Comparison of ENCODE assay signal across 7 cellular contexts in the genomic region with DNA sequence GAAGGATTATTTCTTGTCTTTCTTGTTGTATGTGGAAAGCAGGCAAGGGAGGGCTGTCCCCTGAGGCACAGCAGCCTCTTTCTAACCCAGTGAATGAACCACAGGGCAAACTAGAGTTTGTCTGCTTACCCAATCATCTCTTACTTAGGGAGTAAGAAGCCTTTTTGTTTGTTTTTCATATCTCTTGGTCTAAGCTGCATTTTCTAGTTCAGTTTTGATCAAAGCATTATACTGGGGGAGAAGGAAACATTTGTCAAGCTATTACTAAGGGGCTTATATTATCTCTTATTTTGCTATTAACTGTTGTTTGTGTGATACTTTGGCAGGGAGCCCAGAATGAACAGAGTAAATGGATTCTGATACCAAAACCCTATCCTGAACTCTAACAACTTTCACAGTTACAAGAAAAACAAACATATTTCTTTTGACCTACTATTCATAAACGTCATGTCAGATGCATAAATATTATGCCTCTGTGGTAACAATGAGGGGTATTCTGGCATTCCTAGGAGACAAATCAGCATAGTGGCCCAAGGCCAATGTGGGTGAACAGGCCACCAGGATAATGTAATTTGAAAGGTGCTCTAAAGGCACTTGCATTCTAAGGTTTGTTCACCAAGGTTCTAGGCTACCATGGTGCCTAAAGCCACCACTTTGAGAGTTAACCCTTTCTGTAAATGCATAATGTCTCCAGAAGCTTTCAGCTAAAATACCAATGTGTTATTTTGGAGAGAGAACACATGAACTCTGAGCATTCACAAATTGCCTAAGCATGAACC.
DNase-seq lines count a peak whose midpoint lies in the region; ATAC-seq and TF ChIP-seq lines count a peak whose summit lies in the region.

No MANE protein-coding gene starts in this region.

- H3K27me3 ChIP-seq in heart right ventricle = no peaks in the 10 kb centered on the region
- no peaks in the 10 kb centered on the region for H3K27me3 ChIP-seq in subcutaneous abdominal adipose tissue (ENCODE audit: control insufficient read depth in 5 of 5, insufficient read depth in 4 of 5, low read length in 5 of 5)

- H3K9ac ChIP-seq in subcutaneous abdominal adipose tissue (ENCODE audit: low read length in 5 of 5) = peak overlapping the region in 3 of 5 donors; percentile 48 to 57 (median 50)

- H3K9me3 ChIP-seq in heart right ventricle (no peaks in the 10 kb centered on the region), subcutaneous abdominal adipose tissue (ENCODE audit: control insufficient read depth in 5 of 5, low read length in 5 of 5) (no peaks in the 10 kb centered on the region)

- peak; percentile 57 to 87 (median 73) for ATAC-seq in heart right ventricle

- H3K36me3 ChIP-seq in heart right ventricle (no peaks in the 10 kb centered on the region), subcutaneous abdominal adipose tissue (ENCODE audit: control insufficient read depth in 5 of 5, insufficient read depth in 5 of 5, low read length in 5 of 5) (no peaks in the 10 kb centered on the region)

- H3K4me1 ChIP-seq in heart right ventricle (peaks cover 0 to 19% (median 9%) of the 10 kb centered on the region in 9 donors), subcutaneous abdominal adipose tissue (ENCODE audit: control insufficient read depth in 5 of 5, insufficient read depth in 5 of 5, low read length in 5 of 5) (peaks cover 0 to 15% (median 13%) of the 10 kb centered on the region in 5 donors)

- H3K27ac ChIP-seq in heart right ventricle (peak overlapping the region in 5 of 10 donors; percentile 19 to 56 (median 27)), subcutaneous abdominal adipose tissue (ENCODE audit: low read depth, low read length) (peak overlapping the region; percentile 86)

- intact Hi-C loops in heart right ventricle (cut with DNase I) = no loop called here

- 11 to 17% methylated on average over 1 of the region's 1 CpG for WGBS in heart right ventricle, 2 donors

- TF ChIP-seq CTCF in heart right ventricle (IDR thresholded peaks at IDR 0.05) = no peak

- no peak overlapping the region for H3K4me3 ChIP-seq in heart right ventricle
- H3K4me3 ChIP-seq in subcutaneous abdominal adipose tissue (ENCODE audit: low read depth in 1 of 5, low read length in 5 of 5) = no peak overlapping the region

- peak; percentile 19 for DNase-seq in HuH-7 (ENCODE audit: low spot score)
- DNase-seq in T1000 (lab: John Stamatoyannopoulos, UW) = peak; percentile 37
- peak; percentile 15 to 29 for DNase-seq in heart right ventricle
- no peak for DNase-seq in NCI-H1694 (lab: John Stamatoyannopoulos, UW)
- no peak for DNase-seq in RPMI8226
- DNase-seq in NCI-H128 (lab: John Stamatoyannopoulos, UW; ENCODE audit: unreplicated experiment) = no peak

Comparison
In these comparisons a context has a peak if more than half of its experiments do, and no peak if none do; other contexts are left out.
1. DNase-seq: peak in HuH-7 (single experiment), T1000 (single experiment) and heart right ventricle (2 of 2); none in NCI-H1694 (single experiment), RPMI8226 (single experiment) and NCI-H128 (single experiment).